Comparison of ENCODE assay signal across 1 cellular context in the genomic region with DNA sequence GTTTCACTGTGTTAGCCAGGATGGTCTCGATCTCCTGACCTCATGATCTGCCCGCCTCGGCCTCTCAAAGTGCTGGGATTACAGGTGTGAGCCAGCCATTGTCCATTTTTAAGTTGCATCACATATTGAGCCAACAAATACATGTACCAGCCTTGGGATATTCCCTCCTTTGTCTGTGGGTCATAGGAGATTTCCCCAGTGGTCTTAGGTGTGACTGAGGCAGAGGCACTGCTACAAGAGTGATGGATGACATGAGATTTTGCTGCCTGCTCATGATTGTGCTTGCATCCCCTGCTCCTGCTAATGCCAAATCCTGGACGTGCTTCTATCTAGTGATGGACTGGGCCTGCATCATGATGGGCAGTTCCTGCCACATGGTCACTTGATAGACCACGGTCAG.
TF ChIP-seq lines count a peak whose summit lies in the region.

No MANE protein-coding gene starts in this region.

TF ChIP-seq in H1, 55 proteins besides CTCF, POLR2A, EP300 and RAD21:
- TF ChIP-seq TEAD4 (IDR thresholded peaks at IDR 0.05; ENCODE audit: low read depth, low read length) (no peak), SP2 (IDR thresholded peaks at IDR 0.05; ENCODE audit: low read length) (no peak), KDM1A (IDR thresholded peaks at IDR 0.05; ENCODE audit: borderline replicate concordance, low read length) (no peak), NANOG (IDR thresholded peaks at IDR 0.05; ENCODE audit: insufficient read depth, low read depth, low read length, poor library complexity, severe bottlenecking) (no peak), POLR2AphosphoS5 (IDR thresholded peaks at IDR 0.05; ENCODE audit: low read depth, low read length) (no peak), SAP30 (IDR thresholded peaks at IDR 0.05; ENCODE audit: insufficient read depth, insufficient replicate concordance, low read length) (no peak), RBBP5 (IDR thresholded peaks at IDR 0.05; ENCODE audit: borderline replicate concordance, low read depth, low read length) (no peak), SUZ12 (IDR thresholded peaks at IDR 0.05; ENCODE audit: low read length) (no peak)
- TF ChIP-seq, protein P1, sequence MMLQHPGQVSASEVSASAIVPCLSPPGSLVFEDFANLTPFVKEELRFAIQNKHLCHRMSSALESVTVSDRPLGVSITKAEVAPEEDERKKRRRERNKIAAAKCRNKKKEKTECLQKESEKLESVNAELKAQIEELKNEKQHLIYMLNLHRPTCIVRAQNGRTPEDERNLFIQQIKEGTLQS (IDR thresholded peaks at IDR 0.05; ENCODE audit: insufficient read depth, low read depth, low read length), result no peak
